Comparison of ENCODE assay signal across 19 cellular contexts in the genomic region with DNA sequence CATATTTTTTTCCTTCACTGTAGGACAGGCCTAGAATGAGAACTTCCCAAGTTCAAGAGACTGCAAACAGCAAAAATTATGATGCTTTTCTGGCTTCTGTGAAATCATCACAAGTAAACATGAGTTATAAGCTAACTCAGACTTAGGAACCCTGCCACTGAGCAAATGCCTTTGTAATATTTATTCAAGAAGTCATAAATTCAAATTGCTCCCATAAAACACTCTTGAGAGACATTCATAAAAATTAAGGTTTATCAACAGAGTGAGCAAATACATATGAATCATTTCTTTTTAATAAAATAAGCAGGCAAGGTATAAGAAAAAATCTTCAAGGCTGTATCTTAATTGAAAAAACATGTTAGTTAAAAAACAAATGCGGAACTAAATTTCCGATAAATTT.
A peak's percentile ranks its signal among the peaks of the same experiment; 100 is the strongest.
DNase-seq lines count a peak whose midpoint lies in the region; FAIRE-seq and TF ChIP-seq lines count a peak whose summit lies in the region.
"Had no signal": no experiment of that assay in that cellular context is flagged by ENCODE, and none has a peak within 500 bp of the region (broad histone marks: within the 10 kb centered on the region; RNA-seq: fewer than 3 reads in every experiment).

No MANE protein-coding gene starts in this region.

- TF ChIP-seq POLR2A in uterus (IDR thresholded peaks at IDR 0.05), result no peak

- H3K36me3 ChIP-seq in uterus, result no peaks in the 10 kb centered on the region
- H3K36me3 ChIP-seq: SJCRH30 had no signal

- no peaks in the 10 kb centered on the region for H3K4me1 ChIP-seq in uterus
- H3K4me1 ChIP-seq: SJCRH30 had no signal

- FAIRE-seq in D721Med (lab: Jason Lieb, UNC), result no peak
- FAIRE-seq: GM12878, HepG2 had no signal

- DNase-seq in HT-29 (ENCODE audit: low spot score) (peak; percentile 53), left kidney (ENCODE audit: low read depth, low spot score) (peak; percentile 31), uterus (peak in 1 of 2 donors; percentile 46), D721Med (ENCODE audit: insufficient read length, low spot score) (no peak), NCI-H446 (lab: John Stamatoyannopoulos, UW) (no peak), GM19240 (ENCODE audit: insufficient read length, low spot score) (no peak)
- DNase-seq: COR-L47, DMS53, GOT3, HFFc6, NCI-H187 treated with DMSO at 0.1 percent for 48 hours, NCI-H2171 treated with DMSO at 0.1 percent for 48 hours, NCI-H510A treated with DMSO at 0.1 percent for 48 hours, OCI-M1, SJCRH30 had no signal

- no peak overlapping the region for H3K4me3 ChIP-seq in uterus
- H3K4me3 ChIP-seq: GM12878, SJCRH30 had no signal

- H3K27ac ChIP-seq in VCaP (peak overlapping the region; percentile 59), uterus (peak overlapping the region; percentile 49 to 75)
- H3K27ac ChIP-seq: RWPE1, SJCRH30 had no signal

- TF ChIP-seq CTCF in VCaP (conservative IDR thresholded peaks at IDR 0.05), result no peak
- no peak for TF ChIP-seq CTCF in uterus (IDR thresholded peaks at IDR 0.05)
- TF ChIP-seq CTCF in D721Med (IDR thresholded peaks at IDR 0.05; ENCODE audit: insufficient read depth, missing control alignments), result no peak

- intact Hi-C loops in uterus (cut with DNase I; ENCODE audit: low total_unique reads), result no loop called here

- H3K27me3 ChIP-seq in uterus, result no peaks in the 10 kb centered on the region
- H3K27me3 ChIP-seq: SJCRH30 had no signal

- no peaks in the 10 kb centered on the region for H3K9me3 ChIP-seq in uterus
- H3K9me3 ChIP-seq: SJCRH30 had no signal

Comparison
In these comparisons a context has a peak if more than half of its experiments do, and no peak if none do; other contexts are left out.
1. DNase-seq: peak in HT-29 (single experiment) and left kidney (single experiment); none in D721Med (single experiment), NCI-H446 (0 of 2) and GM19240 (single experiment).